14 cellular contexts compared by ENCODE assay signal in genomic region chr11:117384045-117384444, GRCh38. TPM values are rescaled to one million over a fixed set of nuclear protein-coding genes. Genes with fewer than 3 reads are reported as not detected.
A peak's percentile ranks its signal among the peaks of the same experiment; 100 is the strongest.
DNase-seq lines count a peak whose midpoint lies in the region; ATAC-seq and TF ChIP-seq lines count a peak whose summit lies in the region.
"Had no signal": no experiment of that assay in that cellular context is flagged by ENCODE, and none has a peak within 500 bp of the region (broad histone marks: within the 10 kb centered on the region; RNA-seq: fewer than 3 reads in every experiment).

No MANE protein-coding gene starts in this region.

- H3K4me1 Mint-ChIP-seq in immature natural killer cell: no peaks in the 10 kb centered on the region
- H3K4me1 Mint-ChIP-seq: activated naive CD4-positive, alpha-beta T cell treated with anti-CD3 and anti-CD28 coated beads, Interleukin-2, amount 50 U/mL, for 24 hours; endodermal cell; stimulated activated memory B cell treated with anti-CD40 and anti-IgM and Interleukin-4, amounts not matched to agents 10 μg/mL and 1 μg/mL and 100 μg/mL, for 72 hours had no signal

- no peaks in the 10 kb centered on the region for H3K27me3 ChIP-seq in SK-N-SH (ENCODE audit: insufficient read depth)
- H3K27me3 ChIP-seq in heart right ventricle: no peaks in the 10 kb centered on the region

- H3K4me1 ChIP-seq in SK-N-SH (ENCODE audit: control insufficient read depth in 1 of 2, insufficient read depth in 2 of 2, low read depth in 1 of 2, low read length in 1 of 2) (peaks cover 4 to 12% of the 10 kb centered on the region in 2 experiments; a peak in 2 of 4 replicates), heart right ventricle (peaks cover 1 to 15% (median 5%) of the 10 kb centered on the region in 9 donors)

- H3K9me3 ChIP-seq in SK-N-SH: no peaks in the 10 kb centered on the region
- H3K9me3 ChIP-seq in heart right ventricle: no peaks in the 10 kb centered on the region

- H3K36me3 ChIP-seq in SK-N-SH (replicated peaks in 1 of 2; ENCODE audit: control insufficient read depth in 1 of 2, insufficient read depth in 2 of 2, low read length in 1 of 2) (peaks cover 16 to 53% of the 10 kb centered on the region in 2 experiments), heart right ventricle (peaks cover 0 to 91% (median 6%) of the 10 kb centered on the region in 9 donors)

- CTCF ChIA-PET in SK-N-SH (lab: Yijun Ruan, JAX): interaction anchor here (1.0 to 3.2 kb wide), 2 partner anchors 42 to 423 kb away, joined by 3 to 13 read pairs; no protein-coding TSS in a partner anchor

- TF ChIP-seq EP300 in SK-N-SH (IDR thresholded peaks at IDR 0.05; ENCODE audit: borderline replicate concordance in 1 of 2, low read depth in 1 of 2, low read length in 1 of 2): no peak

- no peak overlapping the region for H3K27ac Mint-ChIP-seq in immature natural killer cell
- H3K27ac Mint-ChIP-seq: activated naive CD4-positive, alpha-beta T cell treated with anti-CD3 and anti-CD28 coated beads, Interleukin-2, amount 50 U/mL, for 24 hours; endodermal cell; stimulated activated memory B cell treated with anti-CD40 and anti-IgM and Interleukin-4, amounts not matched to agents 10 μg/mL and 1 μg/mL and 100 μg/mL, for 72 hours had no signal

- ATAC-seq in heart right ventricle: no peak
- ATAC-seq: stimulated activated memory B cell treated with anti-CD40 and anti-IgM and Interleukin-4, amounts not matched to agents 10 μg/mL and 1 μg/mL and 100 μg/mL, for 72 hours had no signal

- no peaks in the 10 kb centered on the region for H3K9me2 ChIP-seq in SK-N-SH

- H2AFZ ChIP-seq in SK-N-SH (ENCODE audit: low read depth): no peak overlapping the region

- no peaks in the 10 kb centered on the region for H3F3A ChIP-seq in SK-N-SH (replicated peaks; ENCODE audit: insufficient read depth)

- H3K27me3 Mint-ChIP-seq in immature natural killer cell (ENCODE audit: low read depth in 3 of 3): no peaks in the 10 kb centered on the region
- H3K27me3 Mint-ChIP-seq: activated naive CD4-positive, alpha-beta T cell treated with anti-CD3 and anti-CD28 coated beads, Interleukin-2, amount 50 U/mL, for 24 hours; stimulated activated memory B cell treated with anti-CD40 and anti-IgM and Interleukin-4, amounts not matched to agents 10 μg/mL and 1 μg/mL and 100 μg/mL, for 72 hours had no signal

- 0% methylated on average over 1 of the region's 1 CpG for WGBS in SK-N-SH (ENCODE audit: low lambda C conversion rate)
- WGBS in heart right ventricle, 2 donors: 92 to 94% methylated on average over 1 of the region's 1 CpG

- TF ChIP-seq RAD21 in SK-N-SH (IDR thresholded peaks at IDR 0.05; ENCODE audit: low read length): no peak

- no peak overlapping the region for H3K9ac ChIP-seq in SK-N-SH

- no peaks in the 10 kb centered on the region for H4K20me1 ChIP-seq in SK-N-SH (ENCODE audit: insufficient read depth)

- no peaks in the 10 kb centered on the region for H3K79me2 ChIP-seq in SK-N-SH (ENCODE audit: insufficient read depth)

- POLR2A ChIA-PET in SK-N-SH (lab: Yijun Ruan, JAX): no interaction called here

- no peaks in the 10 kb centered on the region for H3K9me3 Mint-ChIP-seq in immature natural killer cell
- H3K9me3 Mint-ChIP-seq: activated naive CD4-positive, alpha-beta T cell treated with anti-CD3 and anti-CD28 coated beads, Interleukin-2, amount 50 U/mL, for 24 hours; endodermal cell; neural crest cell; stimulated activated memory B cell treated with anti-CD40 and anti-IgM and Interleukin-4, amounts not matched to agents 10 μg/mL and 1 μg/mL and 100 μg/mL, for 72 hours had no signal

- no peak overlapping the region for H3K4me3 ChIP-seq in SK-N-SH (ENCODE audit: low read depth in 2 of 2, low read length in 1 of 2)
- no peak overlapping the region for H3K4me3 ChIP-seq in retinal pigment epithelial cell (ENCODE audit: low read length)
- no peak overlapping the region for H3K4me3 ChIP-seq in heart right ventricle

- intact Hi-C loops in heart right ventricle (cut with DNase I): no loop called here

- TF ChIP-seq CTCF in SK-N-SH (IDR thresholded peaks at IDR 0.05) (no peak), retinal pigment epithelial cell (conservative IDR thresholded peaks at IDR 0.05; ENCODE audit: low read depth, low read length) (no peak), heart right ventricle (IDR thresholded peaks at IDR 0.05) (no peak)

- H3K4me2 ChIP-seq in SK-N-SH: no peak overlapping the region

- H3K27ac ChIP-seq in SK-N-SH (ENCODE audit: low read depth in 2 of 2, low read length in 1 of 2): peak overlapping the region in 1 of 2 experiments; percentile 43; a peak in 2 of 4 replicates
- H3K27ac ChIP-seq in heart right ventricle: no peak overlapping the region

- H3K36me3 Mint-ChIP-seq in immature natural killer cell: peaks cover 9 to 62% (median 12%) of the 10 kb centered on the region in 3 donors

- H3K4me3 Mint-ChIP-seq in immature natural killer cell: no peak overlapping the region
- H3K4me3 Mint-ChIP-seq: activated naive CD4-positive, alpha-beta T cell treated with anti-CD3 and anti-CD28 coated beads, Interleukin-2, amount 50 U/mL, for 24 hours; endodermal cell; neural crest cell; stimulated activated memory B cell treated with anti-CD40 and anti-IgM and Interleukin-4, amounts not matched to agents 10 μg/mL and 1 μg/mL and 100 μg/mL, for 72 hours had no signal

- DNase-seq in GM04504 (ENCODE audit: low read depth) (peak; percentile 92), SK-N-SH (no peak), fibroblast of gingiva (ENCODE audit: low read depth) (peak; percentile 58), retinal pigment epithelial cell (ENCODE audit: low read depth) (peak; percentile 97), immature natural killer cell (no peak), heart right ventricle (no peak)
- DNase-seq in stimulated activated naive CD4-positive, alpha-beta T cell (lab: John Stamatoyannopoulos, UW): no peak
- no peak for DNase-seq in activated CD4-positive, CD25-positive, alpha-beta regulatory T cell treated with anti-CD3 and anti-CD28 coated beads, Interleukin-2, amount 50 U/mL, for 72 hours
- DNase-seq: activated CD8-positive, alpha-beta memory T cell treated with anti-CD3 and anti-CD28 coated beads for 24 hours; endodermal cell; NCI-H774 had no signal

TF ChIP-seq in SK-N-SH, 30 proteins besides CTCF, POLR2A, EP300 and RAD21 (continues in another document):
- TF ChIP-seq JUND (IDR thresholded peaks at IDR 0.05) (peak; percentile 35; the same call in 1 of the 2 replicates), TAF1 (IDR thresholded peaks at IDR 0.05; ENCODE audit: borderline replicate concordance, low read depth, low read length) (no peak), YY1 (IDR thresholded peaks at IDR 0.05; ENCODE audit: low read depth) (no peak), RCOR1 (IDR thresholded peaks at IDR 0.05; ENCODE audit: low read length) (no peak), MXI1 (IDR thresholded peaks at IDR 0.05; ENCODE audit: low read depth, low read length) (no peak), FOXJ3 (CRISPR knock-in tag; IDR thresholded peaks at IDR 0.05) (no peak), POLR2AphosphoS5 (IDR thresholded peaks at IDR 0.05; ENCODE audit: low read depth, low read length) (no peak), NFIC (IDR thresholded peaks at IDR 0.05; ENCODE audit: borderline replicate concordance) (no peak), FOSL2 (IDR thresholded peaks at IDR 0.05; ENCODE audit: borderline replicate concordance, low read depth) (peak; percentile 59; the same call in 1 of the 2 replicates), TCF12 (IDR thresholded peaks at IDR 0.05) (peak; percentile 20; the same call in 1 of the 2 replicates), ELF1 (IDR thresholded peaks at IDR 0.05) (no peak)
- TF ChIP-seq, protein P1, sequence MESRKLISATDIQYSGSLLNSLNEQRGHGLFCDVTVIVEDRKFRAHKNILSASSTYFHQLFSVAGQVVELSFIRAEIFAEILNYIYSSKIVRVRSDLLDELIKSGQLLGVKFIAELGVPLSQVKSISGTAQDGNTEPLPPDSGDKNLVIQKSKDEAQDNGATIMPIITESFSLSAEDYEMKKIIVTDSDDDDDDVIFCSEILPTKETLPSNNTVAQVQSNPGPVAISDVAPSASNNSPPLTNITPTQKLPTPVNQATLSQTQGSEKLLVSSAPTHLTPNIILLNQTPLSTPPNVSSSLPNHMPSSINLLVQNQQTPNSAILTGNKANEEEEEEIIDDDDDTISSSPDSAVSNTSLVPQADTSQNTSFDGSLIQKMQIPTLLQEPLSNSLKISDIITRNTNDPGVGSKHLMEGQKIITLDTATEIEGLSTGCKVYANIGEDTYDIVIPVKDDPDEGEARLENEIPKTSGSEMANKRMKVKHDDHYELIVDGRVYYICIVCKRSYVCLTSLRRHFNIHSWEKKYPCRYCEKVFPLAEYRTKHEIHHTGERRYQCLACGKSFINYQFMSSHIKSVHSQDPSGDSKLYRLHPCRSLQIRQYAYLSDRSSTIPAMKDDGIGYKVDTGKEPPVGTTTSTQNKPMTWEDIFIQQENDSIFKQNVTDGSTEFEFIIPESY (IDR thresholded peaks at IDR 0.05; ENCODE audit: borderline replicate concordance, low read depth): no peak
- TF ChIP-seq, protein P2, sequence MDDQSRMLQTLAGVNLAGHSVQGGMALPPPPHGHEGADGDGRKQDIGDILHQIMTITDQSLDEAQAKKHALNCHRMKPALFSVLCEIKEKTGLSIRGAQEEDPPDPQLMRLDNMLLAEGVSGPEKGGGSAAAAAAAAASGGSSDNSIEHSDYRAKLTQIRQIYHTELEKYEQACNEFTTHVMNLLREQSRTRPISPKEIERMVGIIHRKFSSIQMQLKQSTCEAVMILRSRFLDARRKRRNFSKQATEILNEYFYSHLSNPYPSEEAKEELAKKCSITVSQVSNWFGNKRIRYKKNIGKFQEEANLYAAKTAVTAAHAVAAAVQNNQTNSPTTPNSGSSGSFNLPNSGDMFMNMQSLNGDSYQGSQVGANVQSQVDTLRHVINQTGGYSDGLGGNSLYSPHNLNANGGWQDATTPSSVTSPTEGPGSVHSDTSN (IDR thresholded peaks at IDR 0.05): peak; percentile 58
- TF ChIP-seq, protein P3, sequence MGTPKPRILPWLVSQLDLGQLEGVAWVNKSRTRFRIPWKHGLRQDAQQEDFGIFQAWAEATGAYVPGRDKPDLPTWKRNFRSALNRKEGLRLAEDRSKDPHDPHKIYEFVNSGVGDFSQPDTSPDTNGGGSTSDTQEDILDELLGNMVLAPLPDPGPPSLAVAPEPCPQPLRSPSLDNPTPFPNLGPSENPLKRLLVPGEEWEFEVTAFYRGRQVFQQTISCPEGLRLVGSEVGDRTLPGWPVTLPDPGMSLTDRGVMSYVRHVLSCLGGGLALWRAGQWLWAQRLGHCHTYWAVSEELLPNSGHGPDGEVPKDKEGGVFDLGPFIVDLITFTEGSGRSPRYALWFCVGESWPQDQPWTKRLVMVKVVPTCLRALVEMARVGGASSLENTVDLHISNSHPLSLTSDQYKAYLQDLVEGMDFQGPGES (IDR thresholded peaks at IDR 0.05; ENCODE audit: low read depth, low read length): no peak

RNA-seq across cellular contexts. Expression of gene CEP164, which starts 56.4 kb away (rescaled TPM):
- polyA plus RNA-seq in SK-N-SH (2012; rRNA removed) (27.7 and 30.6 TPM in 2 replicates), immature natural killer cell (10 to 100 TPM in 2 of 3 donors, 1 to 10 TPM in 1; 5.6 to 20.5 (median 11.8) TPM), heart right ventricle (10 to 100 TPM in 1 of 2 donors, 1 to 10 TPM in 1; 3.8 to 17.9 TPM)
- polyA plus RNA-seq in SK-N-SH (2012; cell fraction: cytosol; rRNA removed): 15.3 and 19.3 TPM in 2 replicates
- polyA plus RNA-seq in SK-N-SH (2012; cell fraction: nucleus; rRNA removed): 83.1 and 100 TPM in 2 replicates
- total RNA-seq in heart right ventricle: 1 to 10 TPM; 3.5 to 10.0 (median 6.6) TPM

Comparison
In these comparisons a context has a peak if more than half of its experiments do, and no peak if none do; other contexts are left out.
1. DNase-seq: peak in GM04504 (single experiment), fibroblast of gingiva (single experiment) and retinal pigment epithelial cell (single experiment); none in SK-N-SH (single experiment), immature natural killer cell (0 of 3), stimulated activated naive CD4-positive, alpha-beta T cell (0 of 6), heart right ventricle (0 of 2) and activated CD4-positive, CD25-positive, alpha-beta regulatory T cell treated with anti-CD3 and anti-CD28 coated beads, Interleukin-2, amount 50 U/mL, for 72 hours (single experiment).